ENCODE assay signal across 23 cellular contexts in genomic region chr17:82828875-82829487, GRCh38. TPM values are rescaled to one million over a fixed set of nuclear protein-coding genes. Genes with fewer than 3 reads are reported as not detected.
"Had no signal": no experiment of that assay in that cellular context is flagged by ENCODE, and none has a peak within 500 bp of the region (broad histone marks: within the 10 kb centered on the region; RNA-seq: fewer than 3 reads in every experiment).

No MANE protein-coding gene starts in this region.

- H3K27ac ChIP-seq: epithelial cell of prostate, gastroesophageal sphincter, parathyroid adenoma, skin epidermis, stomach, thoracic aorta, transverse colon had no signal

- H3K4me3 Mint-ChIP-seq: central memory CD8-positive, alpha-beta T cell; naive thymus-derived CD8-positive, alpha-beta T cell had no signal

- H3K27me3 ChIP-seq: esophagus squamous epithelium, gastroesophageal sphincter, stomach, transverse colon had no signal

- FAIRE-seq: endometrium had no signal

- H3K9me3 ChIP-seq: esophagus squamous epithelium, gastroesophageal sphincter, stomach, thoracic aorta, transverse colon had no signal

- H2AFZ ChIP-seq: parathyroid adenoma had no signal

- H3K9ac ChIP-seq: parathyroid adenoma had no signal

- H3K36me3 ChIP-seq: thoracic aorta, transverse colon had no signal

- H3K9me3 Mint-ChIP-seq: central memory CD8-positive, alpha-beta T cell; naive thymus-derived CD8-positive, alpha-beta T cell had no signal

- H3K4me3 ChIP-seq: esophagus squamous epithelium, gastroesophageal sphincter, skin epidermis, stomach, thoracic aorta, transverse colon had no signal

- H3K27me3 Mint-ChIP-seq: central memory CD8-positive, alpha-beta T cell; naive thymus-derived CD8-positive, alpha-beta T cell had no signal

- ATAC-seq: gastroesophageal sphincter; naive thymus-derived CD8-positive, alpha-beta T cell; sciatic nerve had no signal

- DNase-seq: effector memory CD4-positive, alpha-beta T cell; esophagus squamous epithelium; foreskin fibroblast; glutamatergic neuron; kidney glomerular epithelial cell; mammary epithelial cell; stimulated activated CD4-positive, alpha-beta T cell treated with anti-CD3 and anti-CD28 coated beads, Interleukin-12 subunit alpha, Interleukin-12 subunit beta, amount 100 ng/mL, for 4 hours; stimulated activated naive CD4-positive, alpha-beta T cell; stomach; substantia nigra; transverse colon had no signal

- H3K4me1 ChIP-seq: parathyroid adenoma, transverse colon had no signal

RNA-seq across cellular contexts. Expression of gene ZNF750, which starts 10.8 kb away (rescaled TPM):
- total RNA-seq: liver; mononuclear cell; naive thymus-derived CD8-positive, alpha-beta T cell; omental fat pad; sciatic nerve; stomach; thoracic aorta; transverse colon had no signal
- polyA plus RNA-seq: naive thymus-derived CD8-positive, alpha-beta T cell had no signal
